In the genomic region with DNA sequence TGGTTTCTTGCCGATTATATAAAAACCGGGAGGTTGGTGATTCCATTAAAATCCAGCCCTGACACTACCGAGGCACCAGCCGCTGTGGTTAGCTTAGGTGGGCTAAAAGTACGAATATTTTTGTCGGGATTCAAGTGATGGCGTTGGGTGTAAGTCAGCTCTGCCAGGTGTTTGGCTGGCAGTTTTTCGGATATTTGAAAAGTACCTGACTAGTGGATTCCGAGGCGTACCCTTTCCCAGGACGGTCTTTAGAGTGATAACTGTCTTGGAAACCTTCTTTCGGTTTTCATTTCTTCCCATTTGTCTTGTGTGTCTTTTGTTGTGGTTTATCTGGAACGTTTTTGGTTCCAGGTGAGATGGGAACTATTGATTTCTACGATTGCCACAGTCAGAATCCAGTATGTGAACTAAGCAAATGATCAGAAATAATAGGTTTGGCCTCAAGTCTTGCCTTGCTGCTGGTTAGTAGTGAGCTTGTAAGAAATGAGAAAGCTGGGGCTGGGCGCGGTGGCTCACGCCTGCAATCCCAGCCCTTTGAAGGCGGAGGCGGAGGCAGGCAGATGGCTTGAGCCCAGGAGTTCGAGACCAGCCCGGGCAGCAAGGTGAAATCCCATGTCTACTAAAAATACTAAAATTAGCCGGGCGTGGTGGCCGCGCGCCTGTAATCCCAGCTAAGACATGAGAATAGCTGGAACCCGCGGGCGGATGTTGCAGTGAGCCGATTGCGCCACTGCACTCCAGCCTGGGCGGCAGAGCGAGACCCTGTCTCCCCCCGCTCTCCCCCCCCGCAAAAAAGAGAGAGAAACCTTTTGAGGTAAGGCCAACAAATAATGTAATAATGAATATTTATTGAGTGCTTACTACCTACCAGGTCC, we compare ENCODE assay signal across 8 cellular contexts. TPM values are rescaled to one million over a fixed set of nuclear protein-coding genes. Genes with fewer than 3 reads are reported as not detected.
DNase-seq lines count a peak whose midpoint lies in the region; ATAC-seq, FAIRE-seq and TF ChIP-seq lines count a peak whose summit lies in the region.

No MANE protein-coding gene starts in this region.

- WGBS in small intestine, 3 donors, result 3 to 7% (median 3%) methylated on average over 35 of the region's 35 CpGs

- peak overlapping the region; percentile 88 to 94 for H3K27ac ChIP-seq in small intestine (ENCODE audit: low read depth in 1 of 2, low read length in 1 of 2)

- H3K27ac Mint-ChIP-seq in MCF 10A (ENCODE audit: low read depth, unreplicated experiment) (peak overlapping the region; percentile 85), immature natural killer cell (peak overlapping the region; percentile 84 to 99 (median 98))

- H3K9me3 Mint-ChIP-seq in MCF 10A (ENCODE audit: unreplicated experiment), result no peaks in the 10 kb centered on the region
- H3K9me3 Mint-ChIP-seq in immature natural killer cell, result peaks cover 0 to 2% (median 0%) of the 10 kb centered on the region in 6 donors

- DNase-seq in AG08396 (ENCODE audit: low spot score), result peak; percentile 32
- no peak for DNase-seq in H7
- peak; percentile 52 for DNase-seq in MCF 10A (ENCODE audit: unreplicated experiment)
- peak in 2 of 3 donors; percentile 20 to 24 for DNase-seq in immature natural killer cell
- peak; percentile 37 for DNase-seq in small intestine
- DNase-seq in T-helper 9 cell, result no peak

- H3K4me3 ChIP-seq in H7 (ENCODE audit: insufficient read depth, low read depth, low read length), result peak overlapping the region; percentile 74
- peak overlapping the region; percentile 95 to 96 for H3K4me3 ChIP-seq in small intestine (ENCODE audit: low read depth in 1 of 2, low read length in 2 of 2)

- H3K4me3 Mint-ChIP-seq in MCF 10A (ENCODE audit: unreplicated experiment) (peak overlapping the region; percentile 98), immature natural killer cell (peak overlapping the region; percentile 92 to 100 (median 98))

- ATAC-seq in SK-N-SH treated with all-trans-retinoic acid at 6 μM for 48 hours, result peak; percentile 10
- no peak for ATAC-seq in HG03097 (IDR thresholded peaks at IDR 0.05; ENCODE audit: low FRiP score, unreplicated experiment)

- TSS peak; percentile 78 for BruUV-seq in MCF 10A (replicated peaks; lab: Mats Ljungman, UMichigan)

- H3K4me1 ChIP-seq in small intestine (ENCODE audit: control insufficient read depth in 2 of 2, insufficient read depth in 1 of 2, low read depth in 1 of 2, low read length in 1 of 2), result no peaks in the 10 kb centered on the region

- TF ChIP-seq CTCF in MCF 10A (IDR thresholded peaks at IDR 0.05; ENCODE audit: unreplicated experiment), result no peak

- H3K27me3 Mint-ChIP-seq in MCF 10A (ENCODE audit: insufficient read depth, unreplicated experiment) (no peaks in the 10 kb centered on the region), immature natural killer cell (ENCODE audit: low read depth in 3 of 3) (peaks cover 10 to 15% (median 14%) of the 10 kb centered on the region in 3 donors)

- intact Hi-C loops in MCF 10A (cut with micrococcal nuclease), result loop anchor here (2.0 kb wide), 2 partner anchors 20 to 38 kb away; no protein-coding TSS in a partner anchor

- H3K36me3 Mint-ChIP-seq in MCF 10A (ENCODE audit: insufficient read depth, unreplicated experiment) (no peaks in the 10 kb centered on the region), immature natural killer cell (no peaks in the 10 kb centered on the region)

- FAIRE-seq in small intestine (lab: Jason Lieb, UNC), result no peak

- no peaks in the 10 kb centered on the region for H3K36me3 ChIP-seq in H7 (replicated peaks; ENCODE audit: control insufficient read depth, insufficient read depth, low read length)
- no peaks in the 10 kb centered on the region for H3K36me3 ChIP-seq in small intestine (ENCODE audit: control insufficient read depth in 2 of 2, insufficient read depth in 2 of 2, low read length in 2 of 2)

- H3K27me3 ChIP-seq in H7 (ENCODE audit: control insufficient read depth, insufficient read depth, low read length) (peaks cover 16% of the 10 kb centered on the region), small intestine (ENCODE audit: control insufficient read depth in 2 of 2, insufficient read depth in 2 of 2, low read length in 2 of 2) (no peaks in the 10 kb centered on the region)

- POLR2A ChIA-PET in MCF 10A (lab: Yijun Ruan, JAX), result interaction anchor here (0.7 to 7.1 kb wide), 17 partner anchors 15 to 210 kb away, joined by 3 to 76 read pairs (median 4); partner anchors contain the start of genes LRCH3 and RUBCN

- CTCF ChIA-PET in MCF 10A (lab: Yijun Ruan, JAX), result interaction anchor here (0.6 to 1.1 kb wide), 2 partner anchors 34 to 39 kb away, joined by 3 to 4 read pairs; no protein-coding TSS in a partner anchor

- H3K4me1 Mint-ChIP-seq in MCF 10A (ENCODE audit: insufficient read depth, unreplicated experiment) (peaks cover 30% of the 10 kb centered on the region), immature natural killer cell (peaks cover 45 to 67% of the 10 kb centered on the region in 2 donors)

- no peaks in the 10 kb centered on the region for H3K9me3 ChIP-seq in small intestine (ENCODE audit: control insufficient read depth, low read depth)

TF ChIP-seq in SK-N-SH treated with all-trans-retinoic acid at 6 μM for 48 hours, 23 proteins besides CTCF, POLR2A, EP300 and RAD21:
- TF ChIP-seq PATZ1 (CRISPR knock-in tag; IDR thresholded peaks at IDR 0.05; ENCODE audit: borderline replicate concordance) (peak; percentile 43; the same call in 1 of the 2 replicates), GLIS3 (CRISPR knock-in tag; IDR thresholded peaks at IDR 0.05) (no peak)

RNA-seq across cellular contexts. Expression of gene FYTTD1, which starts 1.4 kb away (rescaled TPM):
- 13.5 and 17.7 TPM in 2 replicates for total RNA-seq in H7 (2014; rRNA removed; shearing (Covaris generic))
- 45.9 and 46.3 TPM in 2 replicates for total RNA-seq in MCF 10A (2022)
- polyA plus RNA-seq in immature natural killer cell (100 to 1,000 TPM; 103 to 144 (median 141) TPM), small intestine (10 to 100 TPM; 11.2 to 13.0 (median 11.3) TPM)

RNA-seq across cellular contexts. Expression of gene RUBCN, which starts 14.4 kb away (rescaled TPM):
- 9.6 and 15.5 TPM in 2 replicates for total RNA-seq in H7 (2014; rRNA removed; shearing (Covaris generic))
- total RNA-seq in MCF 10A (2022), result 29.9 and 35.5 TPM in 2 replicates
- polyA plus RNA-seq in immature natural killer cell, result 10 to 100 TPM in 2 of 3 donors, 1 to 10 TPM in 1; 8.9 to 29.9 (median 10.9) TPM
- polyA plus RNA-seq in small intestine, result 10 to 100 TPM in 2 of 3 donors, 1 to 10 TPM in 1; 6.9 to 14.6 (median 11.0) TPM

RNA-seq across cellular contexts. Expression of gene LRCH3, which starts 40.0 kb away (rescaled TPM):
- 21.4 and 21.5 TPM in 2 replicates for total RNA-seq in H7 (2014; rRNA removed; shearing (Covaris generic))
- 55.3 and 58.8 TPM in 2 replicates for total RNA-seq in MCF 10A (2022)
- polyA plus RNA-seq in immature natural killer cell (10 to 100 TPM in 1 of 3 donors, 1 to 10 TPM in 2; 4.5 to 26.3 (median 7.2) TPM), small intestine (10 to 100 TPM in 1 of 3 donors, 1 to 10 TPM in 2; 4.6 to 25.4 (median 6.7) TPM)

Comparison
In these comparisons a context has a peak if more than half of its experiments do, and no peak if none do; other contexts are left out.
1. DNase-seq: peak in AG08396 (single experiment), MCF 10A (single experiment), immature natural killer cell (2 of 3) and small intestine (single experiment); none in H7 (single experiment) and T-helper 9 cell (single experiment).